In the genomic region with DNA sequence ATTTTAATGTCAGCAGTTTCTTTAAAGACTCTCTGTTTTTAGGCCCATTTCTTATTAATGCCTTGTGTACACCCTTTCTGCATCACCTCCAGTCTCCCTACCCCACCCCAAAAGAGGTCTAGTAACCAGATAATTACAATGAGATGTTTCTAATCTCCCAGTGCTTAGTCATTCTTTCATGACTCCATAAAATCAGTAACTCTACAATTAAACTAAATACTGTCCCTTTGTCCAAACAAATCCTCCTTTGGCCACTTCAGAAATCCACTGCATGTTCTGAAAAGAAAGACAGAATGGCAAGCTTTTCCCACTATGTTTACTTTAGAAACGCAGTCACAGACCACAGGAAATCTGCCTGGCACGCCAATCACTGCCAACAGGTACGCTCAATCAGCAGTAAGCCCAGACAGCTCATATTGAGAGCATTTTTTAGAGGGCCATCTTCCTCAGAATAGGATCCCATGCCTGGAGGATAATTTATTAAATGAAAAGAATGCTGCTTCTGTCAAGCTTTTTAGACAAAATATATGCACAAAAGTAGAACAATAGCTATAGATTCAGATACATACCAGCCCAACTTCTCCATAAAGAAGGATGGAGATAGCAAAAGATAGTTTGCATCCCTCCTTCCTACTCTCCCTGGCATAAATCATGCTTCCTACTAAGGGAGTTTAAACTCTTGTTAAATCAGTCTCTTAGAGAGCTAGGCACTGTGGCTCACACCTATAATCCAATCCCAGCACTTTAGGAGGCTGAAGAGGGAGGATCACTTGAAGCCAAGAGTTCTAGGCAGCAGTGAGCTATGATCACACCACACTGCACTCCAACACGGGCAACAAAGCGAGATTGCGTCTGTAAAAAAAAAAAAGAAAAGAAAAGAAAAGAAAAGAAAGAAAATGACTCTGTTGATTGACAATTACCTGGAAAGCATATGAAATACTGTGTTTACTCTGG, we compare ENCODE assay signal across 9 cellular contexts. TPM values are rescaled to one million over a fixed set of nuclear protein-coding genes. Genes with fewer than 3 reads are reported as not detected.
DNase-seq lines count a peak whose midpoint lies in the region; ATAC-seq and TF ChIP-seq lines count a peak whose summit lies in the region.
"Had no signal": no experiment of that assay in that cellular context is flagged by ENCODE, and none has a peak within 500 bp of the region (broad histone marks: within the 10 kb centered on the region; RNA-seq: fewer than 3 reads in every experiment).

No MANE protein-coding gene starts in this region.

- no peaks in the 10 kb centered on the region for H3K27me3 ChIP-seq in ACC112 (ENCODE audit: insufficient read depth, low read length)
- no peaks in the 10 kb centered on the region for H3K27me3 ChIP-seq in SJSA1 (replicated peaks)
- H3K27me3 ChIP-seq in H7 (ENCODE audit: control insufficient read depth, insufficient read depth, low read length) = no peaks in the 10 kb centered on the region
- no peaks in the 10 kb centered on the region for H3K27me3 ChIP-seq in upper lobe of left lung
- H3K27me3 ChIP-seq in colonic mucosa = no peaks in the 10 kb centered on the region
- H3K27me3 ChIP-seq: stomach had no signal

- H2AFZ ChIP-seq in ACC112 (ENCODE audit: low read length, unreplicated experiment) = no peak overlapping the region

- H3K9me3 ChIP-seq in SJSA1 (replicated peaks) (no peaks in the 10 kb centered on the region), upper lobe of left lung (no peaks in the 10 kb centered on the region), colonic mucosa (no peaks in the 10 kb centered on the region)
- H3K9me3 ChIP-seq: stomach had no signal

- H3K27ac ChIP-seq in ACC112 (ENCODE audit: low read depth, low read length) (peak overlapping the region; percentile 77), SJSA1 (peak overlapping the region; percentile 88), upper lobe of left lung (peak overlapping the region in 1 of 4 donors; percentile 34), colonic mucosa (no peak overlapping the region)

- H3K36me3 ChIP-seq in ACC112 (ENCODE audit: insufficient read depth, low read length) (peaks cover 7% of the 10 kb centered on the region; the same call in 1 of the 2 replicates), SJSA1 (peaks cover 8% of the 10 kb centered on the region), H7 (replicated peaks; ENCODE audit: control insufficient read depth, insufficient read depth, low read length) (no peaks in the 10 kb centered on the region), upper lobe of left lung (no peaks in the 10 kb centered on the region), colonic mucosa (no peaks in the 10 kb centered on the region)

- peaks cover 74% of the 10 kb centered on the region for H3K79me2 ChIP-seq in ACC112 (ENCODE audit: control insufficient read depth, insufficient read depth, low read length, unreplicated experiment)

- no peak for TF ChIP-seq CTCF in upper lobe of left lung (IDR thresholded peaks at IDR 0.05)
- no peak for TF ChIP-seq CTCF in colonic mucosa (IDR thresholded peaks at IDR 0.05)

- H3K4me1 ChIP-seq in ACC112 (ENCODE audit: control insufficient read depth, insufficient read depth, low read length, unreplicated experiment) (peaks cover 23% of the 10 kb centered on the region), SJSA1 (replicated peaks) (peaks cover 33% of the 10 kb centered on the region), upper lobe of left lung (peaks cover 14 to 34% (median 24%) of the 10 kb centered on the region in 4 donors), colonic mucosa (no peaks in the 10 kb centered on the region)

- TF ChIP-seq EP300 in upper lobe of left lung (IDR thresholded peaks at IDR 0.05) = no peak

- DNase-seq in SJSA1 (ENCODE audit: low read depth in 1 of 2, low spot score in 2 of 2) (peak; percentile 89 to 97), foreskin melanocyte (peak; percentile 92), H7 (no peak), upper lobe of left lung (no peak), colonic mucosa (no peak)
- DNase-seq: stomach had no signal

- H3K9ac ChIP-seq in colonic mucosa (ENCODE audit: low read depth in 2 of 2, low read length in 2 of 2) = no peak overlapping the region

- H3K4me3 ChIP-seq in ACC112 (ENCODE audit: low read depth, low read length) (peak overlapping the region; percentile 6), SJSA1 (no peak overlapping the region), H7 (ENCODE audit: insufficient read depth, low read depth, low read length) (no peak overlapping the region), upper lobe of left lung (no peak overlapping the region), colonic mucosa (no peak overlapping the region)
- H3K4me3 ChIP-seq: stomach had no signal

- WGBS in upper lobe of left lung, 2 donors = 45% methylated on average over 6 of the region's 6 CpGs

- intact Hi-C loops in colonic mucosa (cut with DNase I) = no loop called here

- ATAC-seq in GM18909 (IDR thresholded peaks at IDR 0.05; ENCODE audit: poor library complexity, unreplicated experiment) (peak; percentile 51), upper lobe of left lung (ENCODE audit: low FRiP score in 2 of 2) (no peak), GM21447 (IDR thresholded peaks at IDR 0.05; ENCODE audit: unreplicated experiment) (no peak)

- TF ChIP-seq POLR2A in upper lobe of left lung (IDR thresholded peaks at IDR 0.05) = no peak

RNA-seq across cellular contexts. Expression of a gene that starts 14.6 kb away (rescaled TPM):
- total RNA-seq in SJSA1 (2014; rRNA removed; shearing (Covaris generic)) = 22.8 and 28.2 TPM in 2 replicates
- 22.9 and 33.1 TPM in 2 replicates for total RNA-seq in H7 (2014; rRNA removed; shearing (Covaris generic))
- total RNA-seq in upper lobe of left lung = 10 to 100 TPM; 36.3 to 95.3 (median 46.8) TPM
- total RNA-seq in colonic mucosa = 10 to 100 TPM; 30.3 to 32.3 TPM

Comparison
In these comparisons a context has a peak if more than half of its experiments do, and no peak if none do; other contexts are left out.
1. DNase-seq: peak in SJSA1 (2 of 2) and foreskin melanocyte (single experiment); none in H7 (single experiment), upper lobe of left lung (0 of 2) and colonic mucosa (single experiment).